In genomic region chr1:207102146-207102545, GRCh38 we compare ENCODE assay signal across 2 cellular contexts.
TF ChIP-seq lines count a peak whose summit lies in the region.

No MANE protein-coding gene starts in this region.

TF ChIP-seq in liver, 16 proteins besides CTCF, POLR2A, EP300 and RAD21:
- TF ChIP-seq HNF4A (conservative IDR thresholded peaks at IDR 0.05): peak; percentile 51 to 59
- no peak for TF ChIP-seq EGR1 (IDR thresholded peaks at IDR 0.05; ENCODE audit: low read depth in 2 of 2)
- no peak for TF ChIP-seq ATF3 (IDR thresholded peaks at IDR 0.05)
- TF ChIP-seq TAF1 (conservative IDR thresholded peaks at IDR 0.05): peak; percentile 32
- peak; percentile 55 for TF ChIP-seq SP1 (IDR thresholded peaks at IDR 0.05)
- TF ChIP-seq MAX (IDR thresholded peaks at IDR 0.05): no peak
- TF ChIP-seq NR2F2 (IDR thresholded peaks at IDR 0.05): peak; percentile 33
- no peak for TF ChIP-seq REST (IDR thresholded peaks at IDR 0.05)
- no peak for TF ChIP-seq FOXA2 (IDR thresholded peaks at IDR 0.05)
- TF ChIP-seq ZBTB33 (IDR thresholded peaks at IDR 0.05): no peak
- no peak for TF ChIP-seq FOXA1 (IDR thresholded peaks at IDR 0.05)
- TF ChIP-seq JUND (IDR thresholded peaks at IDR 0.05): peak in 1 of 2 donors; percentile 20
- TF ChIP-seq YY1 (IDR thresholded peaks at IDR 0.05): peak; percentile 51
- no peak for TF ChIP-seq GABPA (IDR thresholded peaks at IDR 0.05 in 1 of 2, conservative IDR thresholded peaks at IDR 0.05 in 1 of 2)
- TF ChIP-seq HNF4G (IDR thresholded peaks at IDR 0.05): no peak
- peak; percentile 72 to 74 for TF ChIP-seq RXRA (IDR thresholded peaks at IDR 0.05)

TF ChIP-seq in HepG2, 621 proteins besides CTCF, POLR2A, EP300 and RAD21:
- no peak for TF ChIP-seq RELA (CRISPR knock-in tag; IDR thresholded peaks at IDR 0.05)
- TF ChIP-seq ZIK1 (CRISPR knock-in tag; IDR thresholded peaks at IDR 0.05; ENCODE audit: borderline replicate concordance, low read depth): no peak
- TF ChIP-seq TERF1 (CRISPR knock-in tag; IDR thresholded peaks at IDR 0.05): no peak
- no peak for TF ChIP-seq ZNF556 (CRISPR knock-in tag; IDR thresholded peaks at IDR 0.05; ENCODE audit: borderline replicate concordance)
- TF ChIP-seq CHD4 (IDR thresholded peaks at IDR 0.05; ENCODE audit: borderline replicate concordance, low read length): no peak
- TF ChIP-seq ZNF12 (CRISPR knock-in tag; IDR thresholded peaks at IDR 0.05): no peak
- TF ChIP-seq IRX3 (CRISPR knock-in tag; IDR thresholded peaks at IDR 0.05; ENCODE audit: borderline replicate concordance, low read depth): no peak
- TF ChIP-seq ZNF121 (CRISPR knock-in tag; IDR thresholded peaks at IDR 0.05): no peak
- TF ChIP-seq JUN (CRISPR knock-in tag; IDR thresholded peaks at IDR 0.05): no peak
- TF ChIP-seq TRIM22 (IDR thresholded peaks at IDR 0.05): no peak
- no peak for TF ChIP-seq NCOA5 (CRISPR knock-in tag; IDR thresholded peaks at IDR 0.05)
TF ChIP-seq in HepG2: peak in this region for 0.
